Comparison of ENCODE assay signal across 8 cellular contexts in the genomic region with DNA sequence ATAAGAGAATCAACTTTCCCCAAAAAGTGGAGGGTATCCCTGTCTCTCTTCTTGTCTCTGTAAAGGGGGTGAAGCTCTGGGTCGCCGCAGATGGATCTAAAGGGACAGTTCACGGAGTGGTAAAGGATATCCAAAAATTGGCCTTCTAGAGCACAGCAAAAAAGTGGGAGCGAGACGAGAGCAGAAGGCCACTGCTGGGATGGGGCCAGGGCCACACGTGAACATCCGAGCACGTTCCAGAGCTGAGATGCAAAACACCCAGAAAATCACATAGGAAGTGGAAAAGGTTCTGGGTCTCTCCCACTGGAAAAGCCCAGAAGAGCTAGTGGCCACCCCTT. TPM values are rescaled to one million over a fixed set of nuclear protein-coding genes. Genes with fewer than 3 reads are reported as not detected.
DNase-seq lines count a peak whose midpoint lies in the region; ATAC-seq and TF ChIP-seq lines count a peak whose summit lies in the region.

No MANE protein-coding gene starts in this region.

- H3K9ac ChIP-seq in SK-N-MC (ENCODE audit: insufficient read length), result no peak overlapping the region

- no peaks in the 10 kb centered on the region for H3K9me3 ChIP-seq in DOHH2 (ENCODE audit: control insufficient read depth, insufficient read depth, low read length)
- no peaks in the 10 kb centered on the region for H3K9me3 ChIP-seq in SK-N-MC (ENCODE audit: low read depth, low read length)

- ATAC-seq in GM19397 (IDR thresholded peaks at IDR 0.05; ENCODE audit: unreplicated experiment), result no peak

- peaks cover 7% of the 10 kb centered on the region for H3F3A ChIP-seq in DOHH2 (ENCODE audit: control insufficient read depth, insufficient read depth)

- H3K4me3 ChIP-seq in DOHH2 (ENCODE audit: low read length) (peak overlapping the region; percentile 78), SK-N-MC (peak overlapping the region; percentile 84), fibroblast of pulmonary artery (replicated peaks; ENCODE audit: low read depth, low read length) (peak overlapping the region; percentile 91)

- H3K27ac Mint-ChIP-seq in progenitor cell of endocrine pancreas, result peak overlapping the region; percentile 46

- H3K36me3 Mint-ChIP-seq in progenitor cell of endocrine pancreas (ENCODE audit: insufficient read depth), result peaks cover 2% of the 10 kb centered on the region

- DNase-seq in SK-N-MC (ENCODE audit: low read depth, low spot score), result no peak
- no peak for DNase-seq in fibroblast of pulmonary artery (ENCODE audit: low read depth)
- no peak for DNase-seq in progenitor cell of endocrine pancreas (ENCODE audit: low spot score, unreplicated experiment)
- no peak for DNase-seq in posterior vena cava (ENCODE audit: low spot score)
- DNase-seq in Ammon's horn (ENCODE audit: low spot score), result no peak
- no peak for DNase-seq in NCI-H774 (lab: John Stamatoyannopoulos, UW)

- peaks cover 40% of the 10 kb centered on the region for H3K4me1 Mint-ChIP-seq in progenitor cell of endocrine pancreas (ENCODE audit: low read depth)

- peaks cover 4% of the 10 kb centered on the region; the same call in 1 of the 2 replicates for H3K79me2 ChIP-seq in DOHH2 (ENCODE audit: control insufficient read depth, low read length)

- peak overlapping the region; percentile 59 for H3K4me2 ChIP-seq in DOHH2 (ENCODE audit: low read length)

- peaks cover 7% of the 10 kb centered on the region for H3K27me3 Mint-ChIP-seq in progenitor cell of endocrine pancreas

- H3K36me3 ChIP-seq in DOHH2 (ENCODE audit: control insufficient read depth, low read length) (no peaks in the 10 kb centered on the region), SK-N-MC (ENCODE audit: insufficient read depth, low read length) (no peaks in the 10 kb centered on the region)

- no peaks in the 10 kb centered on the region; the same call in 1 of the 2 replicates for H4K20me1 ChIP-seq in DOHH2 (ENCODE audit: control insufficient read depth, insufficient read depth, low read depth, low read length)

- H3K9me2 ChIP-seq in DOHH2 (replicated peaks; ENCODE audit: control insufficient read depth, low read length), result no peaks in the 10 kb centered on the region

- peak overlapping the region; percentile 80 for H3K4me3 Mint-ChIP-seq in progenitor cell of endocrine pancreas (ENCODE audit: low read depth)

- peaks cover 5% of the 10 kb centered on the region; the same call in 1 of the 2 replicates for H3K27me3 ChIP-seq in DOHH2 (ENCODE audit: control insufficient read depth, low read length)

- TF ChIP-seq CTCF in DOHH2 (IDR thresholded peaks at IDR 0.05; ENCODE audit: low read depth, low read length, poor library complexity, severe bottlenecking) (no peak), fibroblast of pulmonary artery (IDR thresholded peaks at IDR 0.05; ENCODE audit: low read length, missing control alignments) (no peak), progenitor cell of endocrine pancreas (IDR thresholded peaks at IDR 0.05; ENCODE audit: unreplicated experiment) (no peak)

- H3K27ac ChIP-seq in DOHH2 (ENCODE audit: low read depth, low read length) (no peak overlapping the region), SK-N-MC (no peak overlapping the region)

- peaks cover 17% of the 10 kb centered on the region for H3K4me1 ChIP-seq in DOHH2 (ENCODE audit: control insufficient read depth, low read length)

- intact Hi-C loops in posterior vena cava (cut with DNase I), result loop anchor here (2.0 to 10.0 kb wide), 4 partner anchors 63 to 1121 kb away; a partner anchor contains a TSS

- H3K9me3 Mint-ChIP-seq in progenitor cell of endocrine pancreas (ENCODE audit: low read depth), result no peaks in the 10 kb centered on the region

RNA-seq across cellular contexts. Expression of a gene that starts 0.8 kb away (rescaled TPM):
- total RNA-seq in progenitor cell of endocrine pancreas (18.6 and 19.9 TPM in 2 replicates), posterior vena cava (10 to 100 TPM; 40.8 to 46.9 TPM)
